2 cellular contexts compared by ENCODE assay signal in genomic region chr12:21429994-21430393, GRCh38.
TF ChIP-seq lines count a peak whose summit lies in the region.

No MANE protein-coding gene starts in this region.

TF ChIP-seq in HCT116, 20 proteins besides CTCF, POLR2A, EP300 and RAD21:
- TF ChIP-seq EGR1 (IDR thresholded peaks at IDR 0.05; ENCODE audit: low read depth) (no peak), SP1 (IDR thresholded peaks at IDR 0.05; ENCODE audit: low read depth) (no peak), TCF7L2 (IDR thresholded peaks at IDR 0.05; ENCODE audit: borderline replicate concordance, extremely low read depth, insufficient read depth, insufficient read length) (no peak), ZNF274 (IDR thresholded peaks at IDR 0.05; ENCODE audit: low read depth, low read length) (no peak), CEBPB (IDR thresholded peaks at IDR 0.05; ENCODE audit: low read depth) (no peak), EZH2phosphoT487 (IDR thresholded peaks at IDR 0.05; ENCODE audit: borderline replicate concordance) (no peak), FOSL1 (IDR thresholded peaks at IDR 0.05; ENCODE audit: low read depth) (no peak), ZBTB33 (IDR thresholded peaks at IDR 0.05; ENCODE audit: extremely low read depth, insufficient replicate concordance, low read length) (no peak), JUND (IDR thresholded peaks at IDR 0.05) (no peak), ATF3 (IDR thresholded peaks at IDR 0.05) (no peak), REST (IDR thresholded peaks at IDR 0.05; ENCODE audit: low read depth) (no peak), CBX3 (IDR thresholded peaks at IDR 0.05; ENCODE audit: low read depth) (no peak), ZFX (IDR thresholded peaks at IDR 0.05) (no peak), SRF (IDR thresholded peaks at IDR 0.05; ENCODE audit: low read depth) (no peak)
TF ChIP-seq in HCT116: peak in this region for 0.

TF ChIP-seq in K562, 482 proteins besides CTCF, POLR2A, EP300 and RAD21:
- TF ChIP-seq GMEB1 (CRISPR knock-in tag; IDR thresholded peaks at IDR 0.05) (no peak), MAFK (IDR thresholded peaks at IDR 0.05; ENCODE audit: low read length) (no peak), CBFB (CRISPR knock-in tag; IDR thresholded peaks at IDR 0.05) (no peak), ARID3B (CRISPR knock-in tag; IDR thresholded peaks at IDR 0.05; ENCODE audit: borderline replicate concordance) (no peak), ZNF398 (CRISPR knock-in tag; IDR thresholded peaks at IDR 0.05) (no peak), MBD2 (IDR thresholded peaks at IDR 0.05; ENCODE audit: borderline replicate concordance, low read depth) (no peak), HDAC1 (IDR thresholded peaks at IDR 0.05) (no peak), SRSF3 (IDR thresholded peaks at IDR 0.05; ENCODE audit: insufficient read depth, low read length) (no peak), ZFPM2 (CRISPR knock-in tag; IDR thresholded peaks at IDR 0.05) (no peak), USF1 (CRISPR knock-in tag; IDR thresholded peaks at IDR 0.05) (no peak), PHB2 (IDR thresholded peaks at IDR 0.05; ENCODE audit: low read depth) (no peak), NFIC (IDR thresholded peaks at IDR 0.05) (no peak), HMGXB4 (CRISPR knock-in tag; IDR thresholded peaks at IDR 0.05) (no peak), MNT (conservative IDR thresholded peaks at IDR 0.05) (no peak), NFYB (IDR thresholded peaks at IDR 0.05; ENCODE audit: extremely low read depth, insufficient read length) (no peak), HDAC8 (tag; IDR thresholded peaks at IDR 0.05) (no peak), CHD4 (IDR thresholded peaks at IDR 0.05; ENCODE audit: insufficient read depth, insufficient replicate concordance, low read depth, low read length, poor library complexity, severe bottlenecking) (no peak)
